In the genomic region with DNA sequence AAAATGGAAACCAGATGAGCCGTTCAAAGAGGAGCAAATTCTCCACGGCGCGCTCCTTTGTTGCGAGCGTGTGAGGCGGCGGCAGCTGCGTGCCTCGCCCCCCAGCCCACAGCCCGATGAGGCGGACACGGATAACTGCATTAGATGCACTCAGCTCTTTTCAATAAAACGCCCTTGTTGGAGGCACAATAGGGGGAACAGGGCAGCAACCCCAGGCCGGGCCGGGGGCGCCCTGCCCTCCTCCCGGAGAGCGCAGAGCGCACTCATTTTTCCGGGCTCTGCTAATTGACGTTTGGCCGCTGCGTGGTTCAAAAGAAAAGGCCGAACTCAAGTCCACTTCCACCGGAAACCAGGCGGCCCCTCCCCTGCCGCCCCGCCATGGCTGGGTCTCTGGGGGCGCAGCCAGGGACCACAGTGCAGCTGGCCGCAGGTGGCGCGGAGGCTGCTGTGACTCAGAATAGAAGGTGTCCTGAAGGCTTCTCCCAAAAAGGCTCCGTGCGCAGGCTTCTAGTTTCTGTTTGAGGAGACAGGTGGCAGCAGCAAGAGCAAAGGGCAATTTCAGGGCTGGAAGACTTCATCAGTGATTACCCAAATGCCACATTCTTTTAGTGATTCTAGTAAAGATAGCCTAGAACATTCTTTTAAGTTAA, we compare ENCODE assay signal across 1 cellular context.
TF ChIP-seq lines count a peak whose summit lies in the region.

No MANE protein-coding gene starts in this region.

TF ChIP-seq in HepG2, 621 proteins besides CTCF, POLR2A, EP300 and RAD21 (continued from another document and continues in another):
- TF ChIP-seq, protein P1, sequence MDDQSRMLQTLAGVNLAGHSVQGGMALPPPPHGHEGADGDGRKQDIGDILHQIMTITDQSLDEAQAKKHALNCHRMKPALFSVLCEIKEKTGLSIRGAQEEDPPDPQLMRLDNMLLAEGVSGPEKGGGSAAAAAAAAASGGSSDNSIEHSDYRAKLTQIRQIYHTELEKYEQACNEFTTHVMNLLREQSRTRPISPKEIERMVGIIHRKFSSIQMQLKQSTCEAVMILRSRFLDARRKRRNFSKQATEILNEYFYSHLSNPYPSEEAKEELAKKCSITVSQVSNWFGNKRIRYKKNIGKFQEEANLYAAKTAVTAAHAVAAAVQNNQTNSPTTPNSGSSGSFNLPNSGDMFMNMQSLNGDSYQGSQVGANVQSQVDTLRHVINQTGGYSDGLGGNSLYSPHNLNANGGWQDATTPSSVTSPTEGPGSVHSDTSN (CRISPR knock-in tag; IDR thresholded peaks at IDR 0.05; ENCODE audit: borderline replicate concordance): no peak
- TF ChIP-seq THAP7 (CRISPR knock-in tag; IDR thresholded peaks at IDR 0.05): no peak
- no peak for TF ChIP-seq PLRG1 (conservative IDR thresholded peaks at IDR 0.05)
- TF ChIP-seq ARNT (IDR thresholded peaks at IDR 0.05): no peak
- TF ChIP-seq, protein P2, sequence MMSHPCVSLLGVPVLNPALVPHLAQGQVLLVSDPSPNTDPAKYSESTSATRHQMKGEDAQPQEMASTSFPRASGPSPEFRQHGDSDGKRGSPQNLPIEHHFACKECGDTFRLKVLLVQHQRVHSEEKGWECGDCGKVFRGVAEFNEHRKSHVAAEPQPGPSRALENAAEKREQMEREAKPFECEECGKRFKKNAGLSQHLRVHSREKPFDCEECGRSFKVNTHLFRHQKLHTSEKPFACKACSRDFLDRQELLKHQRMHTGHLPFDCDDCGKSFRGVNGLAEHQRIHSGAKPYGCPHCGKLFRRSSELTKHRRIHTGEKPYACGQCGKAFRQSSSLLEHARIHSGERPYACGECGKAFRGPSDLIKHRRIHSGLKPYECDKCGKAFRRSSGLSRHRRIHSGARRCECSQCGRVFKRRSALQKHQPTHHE (CRISPR knock-in tag; IDR thresholded peaks at IDR 0.05; ENCODE audit: borderline replicate concordance): 0 out of 2 replicates have a peak, but pooled peaks have one; percentile 58
- TF ChIP-seq TCF7 (IDR thresholded peaks at IDR 0.05; ENCODE audit: low read depth): peak; percentile 84
- TF ChIP-seq HOXA9 (CRISPR knock-in tag; IDR thresholded peaks at IDR 0.05; ENCODE audit: borderline replicate concordance): no peak; the same call in 1 of the 2 replicates
- no peak for TF ChIP-seq MTF1 (CRISPR knock-in tag; IDR thresholded peaks at IDR 0.05)
- TF ChIP-seq TEAD3 (CRISPR knock-in tag; optimal IDR thresholded peaks at IDR 0.05; ENCODE audit: borderline replicate concordance): peak; percentile 7
- TF ChIP-seq, protein P3, sequence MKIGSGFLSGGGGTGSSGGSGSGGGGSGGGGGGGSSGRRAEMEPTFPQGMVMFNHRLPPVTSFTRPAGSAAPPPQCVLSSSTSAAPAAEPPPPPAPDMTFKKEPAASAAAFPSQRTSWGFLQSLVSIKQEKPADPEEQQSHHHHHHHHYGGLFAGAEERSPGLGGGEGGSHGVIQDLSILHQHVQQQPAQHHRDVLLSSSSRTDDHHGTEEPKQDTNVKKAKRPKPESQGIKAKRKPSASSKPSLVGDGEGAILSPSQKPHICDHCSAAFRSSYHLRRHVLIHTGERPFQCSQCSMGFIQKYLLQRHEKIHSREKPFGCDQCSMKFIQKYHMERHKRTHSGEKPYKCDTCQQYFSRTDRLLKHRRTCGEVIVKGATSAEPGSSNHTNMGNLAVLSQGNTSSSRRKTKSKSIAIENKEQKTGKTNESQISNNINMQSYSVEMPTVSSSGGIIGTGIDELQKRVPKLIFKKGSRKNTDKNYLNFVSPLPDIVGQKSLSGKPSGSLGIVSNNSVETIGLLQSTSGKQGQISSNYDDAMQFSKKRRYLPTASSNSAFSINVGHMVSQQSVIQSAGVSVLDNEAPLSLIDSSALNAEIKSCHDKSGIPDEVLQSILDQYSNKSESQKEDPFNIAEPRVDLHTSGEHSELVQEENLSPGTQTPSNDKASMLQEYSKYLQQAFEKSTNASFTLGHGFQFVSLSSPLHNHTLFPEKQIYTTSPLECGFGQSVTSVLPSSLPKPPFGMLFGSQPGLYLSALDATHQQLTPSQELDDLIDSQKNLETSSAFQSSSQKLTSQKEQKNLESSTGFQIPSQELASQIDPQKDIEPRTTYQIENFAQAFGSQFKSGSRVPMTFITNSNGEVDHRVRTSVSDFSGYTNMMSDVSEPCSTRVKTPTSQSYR (CRISPR knock-in tag; IDR thresholded peaks at IDR 0.05; ENCODE audit: borderline replicate concordance): peak; percentile 3; the same call in 1 of the 2 replicates
- TF ChIP-seq PAX8 (CRISPR knock-in tag; IDR thresholded peaks at IDR 0.05; ENCODE audit: borderline replicate concordance): no peak
- peak; percentile 66; the same call in 1 of the 2 replicates for TF ChIP-seq THAP11 (CRISPR knock-in tag; IDR thresholded peaks at IDR 0.05)
- TF ChIP-seq ZNF746 (CRISPR knock-in tag; IDR thresholded peaks at IDR 0.05): peak; percentile 67; the same call in 1 of the 2 replicates
- no peak for TF ChIP-seq NFAT5 (CRISPR knock-in tag; IDR thresholded peaks at IDR 0.05)
- peak; percentile 73; the same call in 1 of the 2 replicates for TF ChIP-seq MAF1 (CRISPR knock-in tag; IDR thresholded peaks at IDR 0.05; ENCODE audit: borderline replicate concordance)
- no peak for TF ChIP-seq HOXA7 (CRISPR knock-in tag; IDR thresholded peaks at IDR 0.05)
- peak; percentile 81; the same call in 1 of the 2 replicates for TF ChIP-seq IKZF5 (CRISPR knock-in tag; IDR thresholded peaks at IDR 0.05)
- TF ChIP-seq TRIM24 (CRISPR knock-in tag; IDR thresholded peaks at IDR 0.05): no peak
- no peak for TF ChIP-seq ZNF547 (CRISPR knock-in tag; IDR thresholded peaks at IDR 0.05)
- no peak for TF ChIP-seq TEAD2 (CRISPR knock-in tag; IDR thresholded peaks at IDR 0.05)
- TF ChIP-seq ZNF703 (CRISPR knock-in tag; IDR thresholded peaks at IDR 0.05; ENCODE audit: borderline replicate concordance): peak; percentile 82
- TF ChIP-seq GTF3A (CRISPR knock-in tag; conservative IDR thresholded peaks at IDR 0.05): peak; percentile 80; the same call in 1 of the 2 replicates
- TF ChIP-seq ZNF296 (CRISPR knock-in tag; conservative IDR thresholded peaks at IDR 0.05): no peak
- no peak; the same call in none of the 2 replicates for TF ChIP-seq SMYD3 (CRISPR knock-in tag; IDR thresholded peaks at IDR 0.05)
- TF ChIP-seq, protein P4, sequence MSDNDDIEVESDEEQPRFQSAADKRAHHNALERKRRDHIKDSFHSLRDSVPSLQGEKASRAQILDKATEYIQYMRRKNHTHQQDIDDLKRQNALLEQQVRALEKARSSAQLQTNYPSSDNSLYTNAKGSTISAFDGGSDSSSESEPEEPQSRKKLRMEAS (IDR thresholded peaks at IDR 0.05): peak; percentile 67
- no peak for TF ChIP-seq ZNF383 (CRISPR knock-in tag; IDR thresholded peaks at IDR 0.05; ENCODE audit: borderline replicate concordance)
- no peak for TF ChIP-seq ZNF790 (CRISPR knock-in tag; IDR thresholded peaks at IDR 0.05; ENCODE audit: borderline replicate concordance)
- peak; percentile 65 for TF ChIP-seq KDM5B (CRISPR knock-in tag; IDR thresholded peaks at IDR 0.05; ENCODE audit: borderline replicate concordance)
- no peak for TF ChIP-seq ZNF781 (CRISPR knock-in tag; IDR thresholded peaks at IDR 0.05; ENCODE audit: borderline replicate concordance, not compliant biosample characterization)
- TF ChIP-seq, protein P5, sequence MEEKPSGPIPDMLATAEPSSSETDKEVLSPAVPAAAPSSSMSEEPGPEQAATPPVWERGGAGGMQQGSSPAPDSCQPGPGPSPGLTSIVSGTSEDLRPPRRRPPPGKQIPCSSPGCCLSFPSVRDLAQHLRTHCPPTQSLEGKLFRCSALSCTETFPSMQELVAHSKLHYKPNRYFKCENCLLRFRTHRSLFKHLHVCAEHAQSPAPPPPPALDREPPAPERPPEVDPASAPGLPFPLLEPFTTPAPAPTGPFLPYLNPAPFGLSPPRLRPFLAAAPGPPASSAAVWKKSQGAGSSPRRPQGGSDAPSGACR (CRISPR knock-in tag; IDR thresholded peaks at IDR 0.05): peak; percentile 86; the same call in 1 of the 2 replicates
- no peak for TF ChIP-seq ZBTB1 (CRISPR knock-in tag; IDR thresholded peaks at IDR 0.05; ENCODE audit: borderline replicate concordance)
- TF ChIP-seq DR1 (CRISPR knock-in tag; IDR thresholded peaks at IDR 0.05): no peak
- TF ChIP-seq NFE2 (CRISPR knock-in tag; IDR thresholded peaks at IDR 0.05): no peak
- no peak for TF ChIP-seq ZNF841 (CRISPR knock-in tag; IDR thresholded peaks at IDR 0.05; ENCODE audit: borderline replicate concordance)
- TF ChIP-seq PITX1 (CRISPR knock-in tag; IDR thresholded peaks at IDR 0.05): 0 out of 2 replicates have a peak, but pooled peaks have one; percentile 34
- no peak for TF ChIP-seq RCOR2 (CRISPR knock-in tag; IDR thresholded peaks at IDR 0.05)
- peak; percentile 60; the same call in 1 of the 2 replicates for TF ChIP-seq ZNF619 (CRISPR knock-in tag; IDR thresholded peaks at IDR 0.05)
- peak; percentile 83 for TF ChIP-seq GFI1 (CRISPR knock-in tag; IDR thresholded peaks at IDR 0.05; ENCODE audit: borderline replicate concordance)
- TF ChIP-seq CHD4 (IDR thresholded peaks at IDR 0.05; ENCODE audit: borderline replicate concordance, low read length): no peak; the same call in 1 of the 2 replicates
- no peak for TF ChIP-seq ZNF776 (CRISPR knock-in tag; IDR thresholded peaks at IDR 0.05)
- TF ChIP-seq KMT2B (CRISPR knock-in tag; IDR thresholded peaks at IDR 0.05): peak; percentile 47; the same call in 1 of the 2 replicates
- TF ChIP-seq ATRX (CRISPR knock-in tag; IDR thresholded peaks at IDR 0.05; ENCODE audit: borderline replicate concordance): no peak
- TF ChIP-seq SP5 (CRISPR knock-in tag; IDR thresholded peaks at IDR 0.05; ENCODE audit: borderline replicate concordance, low read depth): peak; percentile 63; the same call in 1 of the 2 replicates
- TF ChIP-seq ZFYVE20 (CRISPR knock-in tag; IDR thresholded peaks at IDR 0.05; ENCODE audit: borderline replicate concordance, low read depth): no peak
- TF ChIP-seq GZF1 (CRISPR knock-in tag; IDR thresholded peaks at IDR 0.05): peak; percentile 50; the same call in 1 of the 2 replicates
- no peak for TF ChIP-seq ATF1 (CRISPR knock-in tag; IDR thresholded peaks at IDR 0.05)
- TF ChIP-seq, protein P6, sequence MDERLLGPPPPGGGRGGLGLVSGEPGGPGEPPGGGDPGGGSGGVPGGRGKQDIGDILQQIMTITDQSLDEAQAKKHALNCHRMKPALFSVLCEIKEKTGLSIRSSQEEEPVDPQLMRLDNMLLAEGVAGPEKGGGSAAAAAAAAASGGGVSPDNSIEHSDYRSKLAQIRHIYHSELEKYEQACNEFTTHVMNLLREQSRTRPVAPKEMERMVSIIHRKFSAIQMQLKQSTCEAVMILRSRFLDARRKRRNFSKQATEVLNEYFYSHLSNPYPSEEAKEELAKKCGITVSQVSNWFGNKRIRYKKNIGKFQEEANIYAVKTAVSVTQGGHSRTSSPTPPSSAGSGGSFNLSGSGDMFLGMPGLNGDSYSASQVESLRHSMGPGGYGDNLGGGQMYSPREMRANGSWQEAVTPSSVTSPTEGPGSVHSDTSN (CRISPR knock-in tag; IDR thresholded peaks at IDR 0.05): no peak
- no peak for TF ChIP-seq KDM1A (CRISPR knock-in tag; IDR thresholded peaks at IDR 0.05)
- TF ChIP-seq ZNF382 (CRISPR knock-in tag; IDR thresholded peaks at IDR 0.05; ENCODE audit: borderline replicate concordance): no peak
